ENCODE assay signal across 16 cellular contexts in genomic region chr5:28165116-28165515, GRCh38.
A peak's percentile ranks its signal among the peaks of the same experiment; 100 is the strongest.
DNase-seq lines count a peak whose midpoint lies in the region; ATAC-seq and TF ChIP-seq lines count a peak whose summit lies in the region.
"Had no signal": no experiment of that assay in that cellular context is flagged by ENCODE, and none has a peak within 500 bp of the region (broad histone marks: within the 10 kb centered on the region; RNA-seq: fewer than 3 reads in every experiment).

No MANE protein-coding gene starts in this region.

- no peak overlapping the region for H3K27ac ChIP-seq in PC-3 (ENCODE audit: low read length)
- H3K27ac ChIP-seq in ascending aorta = no peak overlapping the region

- H3K4me1 ChIP-seq in PC-3 (ENCODE audit: insufficient read depth, low read length) = no peaks in the 10 kb centered on the region
- H3K4me1 ChIP-seq in ascending aorta = no peaks in the 10 kb centered on the region

- H3F3A ChIP-seq in PC-3 (ENCODE audit: low read length, unreplicated experiment) = no peaks in the 10 kb centered on the region

- intact Hi-C loops in PC-3 (cut with micrococcal nuclease) (no loop called here), ascending aorta (cut with DNase I) (no loop called here)

- H3K9ac ChIP-seq in PC-3 (ENCODE audit: low read length) = no peak overlapping the region

- no peaks in the 10 kb centered on the region for H3K79me2 ChIP-seq in PC-3 (ENCODE audit: low read length)

- no peaks in the 10 kb centered on the region for H3K27me3 ChIP-seq in PC-3 (ENCODE audit: low read length)
- H3K27me3 ChIP-seq in kidney epithelial cell (ENCODE audit: control insufficient read depth, insufficient read depth, low read length) = no peaks in the 10 kb centered on the region
- H3K27me3 ChIP-seq in ascending aorta = no peaks in the 10 kb centered on the region

- no peaks in the 10 kb centered on the region for H3K36me3 Mint-ChIP-seq in chondrocyte (ENCODE audit: low read depth)

- no peaks in the 10 kb centered on the region for H3K9me2 ChIP-seq in PC-3 (replicated peaks; ENCODE audit: low read length)

- POLR2A ChIA-PET in PC-3 (lab: Charles Lee; ENCODE audit: unreplicated experiment) = no interaction called here

- no peaks in the 10 kb centered on the region for H3K9me3 Mint-ChIP-seq in chondrocyte (ENCODE audit: low read depth)

- H3K36me3 ChIP-seq in PC-3 (ENCODE audit: low read depth, low read length) (no peaks in the 10 kb centered on the region), kidney epithelial cell (ENCODE audit: control insufficient read depth, insufficient read depth, low read length) (no peaks in the 10 kb centered on the region), ascending aorta (no peaks in the 10 kb centered on the region)

- no peak overlapping the region for H3K4me2 ChIP-seq in PC-3 (ENCODE audit: low read length)

- peaks cover 3% of the 10 kb centered on the region for H3K4me1 Mint-ChIP-seq in chondrocyte (ENCODE audit: low read depth)
- H3K4me1 Mint-ChIP-seq: activated CD4-positive, alpha-beta memory T cell treated with anti-CD3 and anti-CD28 coated beads, Interleukin-2, amount 10 ng/mL, durations not matched to agents 7 days and 5 days had no signal

- no peak overlapping the region for H3K4me3 Mint-ChIP-seq in chondrocyte (ENCODE audit: unreplicated experiment)
- H3K4me3 Mint-ChIP-seq: activated CD4-positive, alpha-beta memory T cell treated with anti-CD3 and anti-CD28 coated beads, Interleukin-2, amount 10 ng/mL, durations not matched to agents 7 days and 5 days; activated T-helper 1 cell treated with anti-CD3 and anti-CD28 coated beads, Interleukin-12 subunit alpha, Interleukin-12 subunit beta, Interleukin-2, Interleukin-4 antibody, amounts not matched to agents 30 ng/mL and 10 ng/mL and 1 ng/mL, durations not matched to agents 14 hours and 24 hours and 36 hours; dendritic cell treated with granulocyte-macrophage colony-stimulating factor and Interleukin-4, amounts not matched to agents 40 ng/mL and 50 ng/mL, for 4 days had no signal

- H4K20me1 ChIP-seq in PC-3 (ENCODE audit: low read length) = no peaks in the 10 kb centered on the region

- H3K27me3 Mint-ChIP-seq in chondrocyte (ENCODE audit: low read depth) = no peaks in the 10 kb centered on the region
- H3K27me3 Mint-ChIP-seq: activated CD4-positive, alpha-beta memory T cell treated with anti-CD3 and anti-CD28 coated beads, Interleukin-2, amount 10 ng/mL, durations not matched to agents 7 days and 5 days; dendritic cell treated with granulocyte-macrophage colony-stimulating factor and Interleukin-4, amounts not matched to agents 40 ng/mL and 50 ng/mL, for 4 days had no signal

- H3K27ac Mint-ChIP-seq in chondrocyte (ENCODE audit: unreplicated experiment) = no peak overlapping the region
- H3K27ac Mint-ChIP-seq: activated CD4-positive, alpha-beta memory T cell treated with anti-CD3 and anti-CD28 coated beads, Interleukin-2, amount 10 ng/mL, durations not matched to agents 7 days and 5 days; activated T-helper 1 cell treated with anti-CD3 and anti-CD28 coated beads, Interleukin-12 subunit alpha, Interleukin-12 subunit beta, Interleukin-2, Interleukin-4 antibody, amounts not matched to agents 30 ng/mL and 10 ng/mL and 1 ng/mL, durations not matched to agents 14 hours and 24 hours and 36 hours; dendritic cell treated with granulocyte-macrophage colony-stimulating factor and Interleukin-4, amounts not matched to agents 40 ng/mL and 50 ng/mL, for 4 days had no signal

- H3K9me3 ChIP-seq in PC-3 (ENCODE audit: low read length) = no peaks in the 10 kb centered on the region
- H3K9me3 ChIP-seq in ascending aorta = no peaks in the 10 kb centered on the region

- DNase-seq in PC-3 (peak; percentile 42), choroid plexus epithelial cell (ENCODE audit: low read depth) (peak; percentile 82), kidney epithelial cell (ENCODE audit: low read depth) (peak; percentile 25), stromal cell of bone marrow (ENCODE audit: low read depth) (peak; percentile 25), hepatic stellate cell (ENCODE audit: low spot score) (no peak), chondrocyte (ENCODE audit: low spot score) (no peak), ascending aorta (ENCODE audit: low spot score in 2 of 2) (no peak)
- DNase-seq in stimulated activated CD8-positive, alpha-beta memory T cell treated with anti-CD3 and anti-CD28 coated beads, Interleukin-4, amount 100 ng/mL, for 48 hours = no peak
- DNase-seq: activated CD4-positive, alpha-beta memory T cell treated with anti-CD3 and anti-CD28 coated beads, Interleukin-2, amount 10 ng/mL, durations not matched to agents 7 days and 5 days; amniotic stem cell; IMR-90; midbrain; NCI-H1092; stimulated activated naive CD8-positive, alpha-beta T cell treated with anti-CD3 and anti-CD28 coated beads, Interleukin-15, Interleukin-2, amounts not matched to agents 100 U/mL and 50 U/mL, for 24 hours had no signal

- no peak for TF ChIP-seq CTCF in PC-3 (conservative IDR thresholded peaks at IDR 0.05; ENCODE audit: low read depth, low read length)
- no peak for TF ChIP-seq CTCF in choroid plexus epithelial cell (conservative IDR thresholded peaks at IDR 0.05; ENCODE audit: low read depth, low read length)
- TF ChIP-seq CTCF in kidney epithelial cell (IDR thresholded peaks at IDR 0.05; ENCODE audit: insufficient read depth, low read length, poor library complexity, severe bottlenecking) = no peak
- TF ChIP-seq CTCF in chondrocyte (IDR thresholded peaks at IDR 0.05) = no peak
- no peak for TF ChIP-seq CTCF in ascending aorta (IDR thresholded peaks at IDR 0.05)

- BruUV-seq in PC-3 (replicated peaks; lab: Mats Ljungman, UMichigan) = no TSS peak

- H3K4me3 ChIP-seq in PC-3 (ENCODE audit: low read length) (no peak overlapping the region), choroid plexus epithelial cell (ENCODE audit: low read depth, low read length) (no peak overlapping the region), kidney epithelial cell (ENCODE audit: low read depth, low read length) (no peak overlapping the region), ascending aorta (no peak overlapping the region)

- ATAC-seq in PC-3 = no peak; the same call in 1 of the 2 replicates
- ATAC-seq: stimulated activated naive CD8-positive, alpha-beta T cell treated with anti-CD3 and anti-CD28 coated beads, Interleukin-15, Interleukin-2, amounts not matched to agents 100 U/mL and 50 U/mL, for 24 hours had no signal

- H2AFZ ChIP-seq in PC-3 (ENCODE audit: low read length) = no peak overlapping the region

- CTCF ChIA-PET in PC-3 (lab: Charles Lee) = no interaction called here

Comparison
In these comparisons a context has a peak if more than half of its experiments do, and no peak if none do; other contexts are left out.
1. DNase-seq: peak in PC-3 (single experiment), choroid plexus epithelial cell (single experiment), kidney epithelial cell (single experiment) and stromal cell of bone marrow (single experiment); none in hepatic stellate cell (single experiment), stimulated activated CD8-positive, alpha-beta memory T cell treated with anti-CD3 and anti-CD28 coated beads, Interleukin-4, amount 100 ng/mL, for 48 hours (single experiment), chondrocyte (single experiment) and ascending aorta (0 of 2).